17 cellular contexts compared by ENCODE assay signal in genomic region chr16:14061732-14062259, GRCh38. TPM values are rescaled to one million over a fixed set of nuclear protein-coding genes. Genes with fewer than 3 reads are reported as not detected.
A peak's percentile ranks its signal among the peaks of the same experiment; 100 is the strongest.
DNase-seq lines count a peak whose midpoint lies in the region; ATAC-seq and TF ChIP-seq lines count a peak whose summit lies in the region.
"Had no signal": no experiment of that assay in that cellular context is flagged by ENCODE, and none has a peak within 500 bp of the region (broad histone marks: within the 10 kb centered on the region; RNA-seq: fewer than 3 reads in every experiment).

No MANE protein-coding gene starts in this region.

- DNase-seq in COR-L47 (lab: John Stamatoyannopoulos, UW) (peak; percentile 9), DMS53 treated with DMSO at 0.1 percent for 48 hours (lab: John Stamatoyannopoulos, UW; ENCODE audit: unreplicated experiment) (peak; percentile 1), NCI-H748 (lab: John Stamatoyannopoulos, UW; ENCODE audit: unreplicated experiment) (peak; percentile 50), osteocyte (ENCODE audit: extremely low spot score, unreplicated experiment) (peak; percentile 4)
- DNase-seq in central memory CD4-positive, alpha-beta T cell: no peak
- DNase-seq: BE2C; Caco-2; CD4-positive, alpha-beta memory T cell; DMS79 treated with DMSO at 0.1 percent for 48 hours; EL; H7; KG1 had no signal

- H3K4me1 Mint-ChIP-seq in osteocyte (ENCODE audit: unreplicated experiment): peaks cover 15% of the 10 kb centered on the region
- H3K4me1 Mint-ChIP-seq in activated T-helper 17 cell treated with anti-CD3 and anti-CD28 coated beads, Interleukin-2, amount 50 U/mL, for 72 hours: no peaks in the 10 kb centered on the region
- H3K4me1 Mint-ChIP-seq: CD4-positive, alpha-beta memory T cell; GM23338; IgD-negative memory B cell had no signal

- H3K4me3 Mint-ChIP-seq in osteocyte (ENCODE audit: unreplicated experiment): no peak overlapping the region
- H3K4me3 Mint-ChIP-seq in activated T-helper 17 cell treated with anti-CD3 and anti-CD28 coated beads, Interleukin-2, amount 50 U/mL, for 72 hours: no peak overlapping the region
- H3K4me3 Mint-ChIP-seq: CD4-positive, alpha-beta memory T cell; GM23338; IgD-negative memory B cell had no signal

- H3K9me3 Mint-ChIP-seq in osteocyte (ENCODE audit: unreplicated experiment): peaks cover 1% of the 10 kb centered on the region
- H3K9me3 Mint-ChIP-seq in activated T-helper 17 cell treated with anti-CD3 and anti-CD28 coated beads, Interleukin-2, amount 50 U/mL, for 72 hours: no peaks in the 10 kb centered on the region

- H3K36me3 Mint-ChIP-seq in osteocyte (ENCODE audit: unreplicated experiment): no peaks in the 10 kb centered on the region
- no peaks in the 10 kb centered on the region for H3K36me3 Mint-ChIP-seq in activated T-helper 17 cell treated with anti-CD3 and anti-CD28 coated beads, Interleukin-2, amount 50 U/mL, for 72 hours (ENCODE audit: low read depth)
- H3K36me3 Mint-ChIP-seq: CD4-positive, alpha-beta memory T cell; IgD-negative memory B cell had no signal

- no peak overlapping the region for H3K27ac Mint-ChIP-seq in osteocyte (ENCODE audit: unreplicated experiment)
- no peak overlapping the region for H3K27ac Mint-ChIP-seq in activated T-helper 17 cell treated with anti-CD3 and anti-CD28 coated beads, Interleukin-2, amount 50 U/mL, for 72 hours
- H3K27ac Mint-ChIP-seq: CD4-positive, alpha-beta memory T cell; GM23338 had no signal

- ATAC-seq in HG03565 (IDR thresholded peaks at IDR 0.05; ENCODE audit: unreplicated experiment): no peak
- ATAC-seq in activated T-helper 17 cell treated with anti-CD3 and anti-CD28 coated beads, Interleukin-2, amount 50 U/mL, for 72 hours (replicated peaks): no peak
- ATAC-seq: A549, GM23338 had no signal

- TF ChIP-seq CTCF in osteocyte (IDR thresholded peaks at IDR 0.05): no peak

- peaks cover 14% of the 10 kb centered on the region for H3K27me3 Mint-ChIP-seq in osteocyte (ENCODE audit: unreplicated experiment)
- H3K27me3 Mint-ChIP-seq in activated T-helper 17 cell treated with anti-CD3 and anti-CD28 coated beads, Interleukin-2, amount 50 U/mL, for 72 hours: peaks cover 6% of the 10 kb centered on the region

RNA-seq across cellular contexts. Expression of gene MRTFB, which starts 9.3 kb away (rescaled TPM):
- 26.3 and 31.4 TPM in 2 replicates for total RNA-seq in osteocyte
- total RNA-seq in activated T-helper 17 cell treated with anti-CD3 and anti-CD28 coated beads, Interleukin-2, amount 50 U/mL, for 72 hours: 10 to 100 TPM; 18.2 to 18.8 TPM
